In the genomic region with DNA sequence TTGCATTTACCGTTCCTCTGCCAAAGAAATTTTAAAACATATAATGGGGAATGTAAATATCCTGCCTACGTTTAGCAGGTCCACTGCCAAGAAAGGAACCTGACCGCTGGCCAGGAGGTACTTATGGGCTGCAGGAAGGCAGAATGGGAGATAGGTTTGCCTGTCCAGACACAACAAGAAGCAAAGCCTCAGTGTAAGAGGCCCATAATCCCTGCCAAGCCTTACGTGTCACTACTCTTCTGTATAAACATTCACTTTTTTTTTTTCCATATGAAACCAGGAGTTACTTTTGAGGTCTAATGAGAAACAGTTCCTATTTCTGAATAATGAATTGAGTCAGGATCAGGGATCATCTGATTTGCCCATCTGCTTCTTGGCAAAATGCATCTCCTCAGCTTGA, we compare ENCODE assay signal across 21 cellular contexts.
"Had no signal": no experiment of that assay in that cellular context is flagged by ENCODE, and none has a peak within 500 bp of the region (broad histone marks: within the 10 kb centered on the region; RNA-seq: fewer than 3 reads in every experiment).

No MANE protein-coding gene starts in this region.

- H3K36me3 Mint-ChIP-seq: naive thymus-derived CD8-positive, alpha-beta T cell; type B pancreatic cell had no signal

- H3K27ac Mint-ChIP-seq: activated CD4-positive, alpha-beta memory T cell treated with anti-CD3 and anti-CD28 coated beads, Interleukin-2, amount 10 ng/mL, durations not matched to agents 7 days and 5 days; activated naive CD4-positive, alpha-beta T cell treated with anti-CD3 and anti-CD28 coated beads for 36 hours; activated T-cell treated with anti-CD3 and anti-CD28 coated beads, Interleukin-2, amount 50 U/mL, for 24 hours; activated T-helper 2 cell treated with anti-CD3 and anti-CD28 coated beads, Interferon-gamma antibody, Interleukin-2, Interleukin-4, amounts not matched to agents 10 μg/mL and 5 μg/mL and 100 μg/mL, durations not matched to agents 14 hours and 24 hours and 36 hours; dendritic cell treated with granulocyte-macrophage colony-stimulating factor and Interleukin-4, amounts not matched to agents 40 ng/mL and 50 ng/mL, for 4 days; naive thymus-derived CD8-positive, alpha-beta T cell; type B pancreatic cell had no signal

- H3K27ac ChIP-seq: breast epithelium, esophagus squamous epithelium, foreskin keratinocyte, lower lobe of right lung, ovary, psoas muscle, suprapubic skin had no signal

- H3K27me3 ChIP-seq: breast epithelium, foreskin keratinocyte, ovary, suprapubic skin had no signal

- H3K27me3 Mint-ChIP-seq: activated CD4-positive, alpha-beta memory T cell treated with anti-CD3 and anti-CD28 coated beads, Interleukin-2, amount 10 ng/mL, durations not matched to agents 7 days and 5 days; activated T-cell treated with anti-CD3 and anti-CD28 coated beads, Interleukin-2, amount 50 U/mL, for 24 hours; dendritic cell treated with granulocyte-macrophage colony-stimulating factor and Interleukin-4, amounts not matched to agents 40 ng/mL and 50 ng/mL, for 4 days had no signal

- H3K4me3 Mint-ChIP-seq: activated CD4-positive, alpha-beta memory T cell treated with anti-CD3 and anti-CD28 coated beads, Interleukin-2, amount 10 ng/mL, durations not matched to agents 7 days and 5 days; activated naive CD4-positive, alpha-beta T cell treated with anti-CD3 and anti-CD28 coated beads for 36 hours; activated T-cell treated with anti-CD3 and anti-CD28 coated beads, Interleukin-2, amount 50 U/mL, for 24 hours; dendritic cell treated with granulocyte-macrophage colony-stimulating factor and Interleukin-4, amounts not matched to agents 40 ng/mL and 50 ng/mL, for 4 days; naive thymus-derived CD8-positive, alpha-beta T cell; type B pancreatic cell had no signal

- H3K9me3 ChIP-seq: breast epithelium, esophagus squamous epithelium, lower lobe of right lung, ovary, psoas muscle, suprapubic skin had no signal

- H3K4me3 ChIP-seq: breast epithelium, esophagus squamous epithelium, lower lobe of right lung, ovary, psoas muscle, suprapubic skin had no signal

- H3K9me3 Mint-ChIP-seq: activated naive CD4-positive, alpha-beta T cell treated with anti-CD3 and anti-CD28 coated beads for 36 hours; activated T-helper 2 cell treated with anti-CD3 and anti-CD28 coated beads, Interferon-gamma antibody, Interleukin-2, Interleukin-4, amounts not matched to agents 10 μg/mL and 5 μg/mL and 100 μg/mL, durations not matched to agents 14 hours and 24 hours and 36 hours; dendritic cell treated with granulocyte-macrophage colony-stimulating factor and Interleukin-4, amounts not matched to agents 40 ng/mL and 50 ng/mL, for 4 days; type B pancreatic cell had no signal

- H3K36me3 ChIP-seq: breast epithelium, esophagus squamous epithelium, lower lobe of right lung, ovary, suprapubic skin had no signal

- H3K4me1 Mint-ChIP-seq: activated CD4-positive, alpha-beta memory T cell treated with anti-CD3 and anti-CD28 coated beads, Interleukin-2, amount 10 ng/mL, durations not matched to agents 7 days and 5 days; naive thymus-derived CD8-positive, alpha-beta T cell had no signal

- DNase-seq: activated CD4-positive, alpha-beta memory T cell treated with anti-CD3 and anti-CD28 coated beads, Interleukin-2, amount 10 ng/mL, durations not matched to agents 7 days and 5 days; activated CD4-positive, alpha-beta T cell treated with anti-CD3 and anti-CD28 coated beads for 4 hours; activated naive CD4-positive, alpha-beta T cell treated with anti-CD3 and anti-CD28 coated beads for 36 hours; activated T-cell treated with anti-CD3 and anti-CD28 coated beads, Interleukin-2, amount 50 U/mL, for 24 hours; aorta; effector memory CD4-positive, alpha-beta T cell; esophagus squamous epithelium; foreskin keratinocyte; hippocampal formation; lower lobe of right lung; naive thymus-derived CD8-positive, alpha-beta T cell; ovary; psoas muscle; right cardiac atrium; stimulated activated naive CD8-positive, alpha-beta T cell treated with anti-CD3 and anti-CD28 coated beads, Interleukin-15, Interleukin-2, amounts not matched to agents 100 U/mL and 50 U/mL, for 24 hours; T-helper 2 cell had no signal
